35 cellular contexts compared by ENCODE assay signal in genomic region chr18:79707239-79707638, GRCh38.
"Had no signal": no experiment of that assay in that cellular context is flagged by ENCODE, and none has a peak within 500 bp of the region (broad histone marks: within the 10 kb centered on the region; RNA-seq: fewer than 3 reads in every experiment).

No MANE protein-coding gene starts in this region.

- H3K27me3 Mint-ChIP-seq: activated CD4-positive, alpha-beta memory T cell treated with anti-CD3 and anti-CD28 coated beads for 36 hours; activated CD4-positive, alpha-beta T cell treated with anti-CD3 and anti-CD28 coated beads for 36 hours; activated CD4-positive, alpha-beta T cell treated with anti-CD3 and anti-CD28 coated beads, Interleukin-2, amount 10 ng/mL, durations not matched to agents 24 days and 14 days; activated naive CD4-positive, alpha-beta T cell treated with anti-CD3 and anti-CD28 coated beads, Interleukin-2, amount 50 U/mL, for 24 hours; activated naive CD8-positive, alpha-beta T cell treated with anti-CD3 and anti-CD28 coated beads for 36 hours; activated naive CD8-positive, alpha-beta T cell treated with anti-CD3 and anti-CD28 coated beads, Interleukin-2, amount 50 U/mL, for 24 hours; dendritic cell treated with granulocyte-macrophage colony-stimulating factor and Interleukin-4, amounts not matched to agents 40 ng/mL and 50 ng/mL, for 4 days; T-helper 17 cell had no signal

- ATAC-seq: activated CD4-positive, alpha-beta T cell treated with anti-CD3 and anti-CD28 coated beads for 36 hours; activated CD8-positive, alpha-beta T cell treated with anti-CD3 and anti-CD28 coated beads, Interleukin-2, amount 10 ng/mL, durations not matched to agents 7 days and 5 days; activated naive CD8-positive, alpha-beta T cell treated with anti-CD3 and anti-CD28 coated beads, Interleukin-2, amount 50 U/mL, for 24 hours; body of pancreas; foreskin keratinocyte; gastrocnemius medialis; heart left ventricle; T-helper 17 cell had no signal

- H3K4me3 Mint-ChIP-seq: activated CD4-positive, alpha-beta memory T cell treated with anti-CD3 and anti-CD28 coated beads for 36 hours; activated CD4-positive, alpha-beta T cell treated with anti-CD3 and anti-CD28 coated beads for 36 hours; activated CD4-positive, alpha-beta T cell treated with anti-CD3 and anti-CD28 coated beads, Interleukin-2, amount 10 ng/mL, durations not matched to agents 24 days and 14 days; activated CD8-positive, alpha-beta T cell treated with anti-CD3 and anti-CD28 coated beads, Interleukin-2, amount 10 ng/mL, durations not matched to agents 7 days and 5 days; activated naive CD4-positive, alpha-beta T cell treated with anti-CD3 and anti-CD28 coated beads for 36 hours; activated naive CD4-positive, alpha-beta T cell treated with anti-CD3 and anti-CD28 coated beads, Interleukin-2, amount 50 U/mL, for 24 hours; activated naive CD8-positive, alpha-beta T cell treated with anti-CD3 and anti-CD28 coated beads for 36 hours; activated naive CD8-positive, alpha-beta T cell treated with anti-CD3 and anti-CD28 coated beads, Interleukin-2, amount 50 U/mL, for 24 hours; activated T-helper 1 cell treated with anti-CD3 and anti-CD28 coated beads, Interleukin-12 subunit alpha, Interleukin-12 subunit beta, Interleukin-2, Interleukin-4 antibody, amounts not matched to agents 30 ng/mL and 10 ng/mL and 1 ng/mL, durations not matched to agents 14 hours and 24 hours and 36 hours; dendritic cell treated with granulocyte-macrophage colony-stimulating factor and Interleukin-4, amounts not matched to agents 40 ng/mL and 50 ng/mL, for 4 days; T-helper 2 cell treated with Interferon-gamma antibody and Interleukin-4, amounts not matched to agents 5 μg/mL and 100 μg/mL, for 36 hours had no signal

- H3K9me3 ChIP-seq: adrenal gland, body of pancreas, esophagus muscularis mucosa, gastrocnemius medialis, heart left ventricle had no signal

- H3K9me3 Mint-ChIP-seq: activated CD4-positive, alpha-beta memory T cell treated with anti-CD3 and anti-CD28 coated beads for 36 hours; activated CD4-positive, alpha-beta T cell treated with anti-CD3 and anti-CD28 coated beads, Interleukin-2, amount 10 ng/mL, durations not matched to agents 24 days and 14 days; activated naive CD4-positive, alpha-beta T cell treated with anti-CD3 and anti-CD28 coated beads for 36 hours; activated naive CD4-positive, alpha-beta T cell treated with anti-CD3 and anti-CD28 coated beads, Interleukin-2, amount 50 U/mL, for 24 hours; activated naive CD8-positive, alpha-beta T cell treated with anti-CD3 and anti-CD28 coated beads for 36 hours; activated naive CD8-positive, alpha-beta T cell treated with anti-CD3 and anti-CD28 coated beads, Interleukin-2, amount 50 U/mL, for 24 hours; activated T-helper 1 cell treated with anti-CD3 and anti-CD28 coated beads, Interleukin-12 subunit alpha, Interleukin-12 subunit beta, Interleukin-2, Interleukin-4 antibody, amounts not matched to agents 30 ng/mL and 10 ng/mL and 1 ng/mL, durations not matched to agents 14 hours and 24 hours and 36 hours; activated T-helper 2 cell treated with anti-CD3 and anti-CD28 coated beads, Interferon-gamma antibody, Interleukin-2, Interleukin-4, amounts not matched to agents 10 μg/mL and 5 μg/mL and 100 μg/mL, durations not matched to agents 14 hours and 24 hours and 36 hours; dendritic cell treated with granulocyte-macrophage colony-stimulating factor and Interleukin-4, amounts not matched to agents 40 ng/mL and 50 ng/mL, for 4 days; T-helper 2 cell treated with Interferon-gamma antibody and Interleukin-4, amounts not matched to agents 5 μg/mL and 100 μg/mL, for 36 hours had no signal

- H3K27me3 ChIP-seq: adrenal gland, body of pancreas, dorsolateral prefrontal cortex, esophagus muscularis mucosa, foreskin keratinocyte, gastrocnemius medialis, heart left ventricle had no signal

- H3K4me1 ChIP-seq: adrenal gland, body of pancreas, esophagus muscularis mucosa, foreskin keratinocyte, gastrocnemius medialis, heart left ventricle had no signal

- H3K27ac ChIP-seq: adrenal gland, body of pancreas, coronary artery, dorsolateral prefrontal cortex, esophagus muscularis mucosa, foreskin keratinocyte, gastrocnemius medialis, heart left ventricle had no signal

- H3K27ac Mint-ChIP-seq: activated CD4-positive, alpha-beta T cell treated with anti-CD3 and anti-CD28 coated beads for 36 hours; activated CD4-positive, alpha-beta T cell treated with anti-CD3 and anti-CD28 coated beads, Interleukin-2, amount 10 ng/mL, durations not matched to agents 24 days and 14 days; activated CD8-positive, alpha-beta T cell treated with anti-CD3 and anti-CD28 coated beads, Interleukin-2, amount 10 ng/mL, durations not matched to agents 7 days and 5 days; activated naive CD4-positive, alpha-beta T cell treated with anti-CD3 and anti-CD28 coated beads for 36 hours; activated naive CD4-positive, alpha-beta T cell treated with anti-CD3 and anti-CD28 coated beads, Interleukin-2, amount 50 U/mL, for 24 hours; activated naive CD8-positive, alpha-beta T cell treated with anti-CD3 and anti-CD28 coated beads for 36 hours; activated T-helper 1 cell treated with anti-CD3 and anti-CD28 coated beads, Interleukin-12 subunit alpha, Interleukin-12 subunit beta, Interleukin-2, Interleukin-4 antibody, amounts not matched to agents 30 ng/mL and 10 ng/mL and 1 ng/mL, durations not matched to agents 14 hours and 24 hours and 36 hours; dendritic cell treated with granulocyte-macrophage colony-stimulating factor and Interleukin-4, amounts not matched to agents 40 ng/mL and 50 ng/mL, for 4 days; T-helper 17 cell; T-helper 2 cell treated with Interferon-gamma antibody and Interleukin-4, amounts not matched to agents 5 μg/mL and 100 μg/mL, for 36 hours had no signal

- H3K4me3 ChIP-seq: adrenal gland, body of pancreas, coronary artery, dorsolateral prefrontal cortex, esophagus muscularis mucosa, gastrocnemius medialis, heart left ventricle had no signal

- DNase-seq: activated CD4-positive, alpha-beta memory T cell treated with anti-CD3 and anti-CD28 coated beads for 36 hours; activated CD4-positive, alpha-beta T cell treated with anti-CD3 and anti-CD28 coated beads for 36 hours; activated CD4-positive, alpha-beta T cell treated with anti-CD3 and anti-CD28 coated beads, Interleukin-2, amount 10 ng/mL, durations not matched to agents 24 days and 14 days; activated CD4-positive, CD25-positive, alpha-beta regulatory T cell; activated CD4-positive, CD25-positive, alpha-beta regulatory T cell treated with anti-CD3 and anti-CD28 coated beads, Interleukin-2, amount 50 U/mL, for 72 hours; activated CD8-positive, alpha-beta memory T cell treated with anti-CD3 and anti-CD28 coated beads, Interleukin-2, amount 50 U/mL, for 48 hours; activated CD8-positive, alpha-beta T cell treated with anti-CD3 and anti-CD28 coated beads, Interleukin-2, amount 10 ng/mL, durations not matched to agents 7 days and 5 days; activated effector memory CD4-positive, alpha-beta T cell treated with anti-CD3 and anti-CD28 coated beads, Interleukin-2, amount 50 U/mL, for 16 hours; activated naive CD4-positive, alpha-beta T cell treated with anti-CD3 and anti-CD28 coated beads for 36 hours; activated naive CD8-positive, alpha-beta T cell treated with anti-CD3 and anti-CD28 coated beads for 36 hours; activated naive CD8-positive, alpha-beta T cell treated with anti-CD3 and anti-CD28 coated beads, Interleukin-2, amount 50 U/mL, for 24 hours; activated T-cell treated with anti-CD3 and anti-CD28 coated beads for 4 hours; activated T-cell treated with anti-CD3 and anti-CD28 coated beads, Interleukin-2, amount 50 U/mL, for 48 hours; adrenal gland; amygdala; aorta; body of pancreas; caudate nucleus; cerebellar nuclear complex; dorsolateral prefrontal cortex; effector memory CD4-positive, alpha-beta T cell; erythroblast; foreskin keratinocyte; glutamatergic neuron; T-helper 1 cell; T-helper 17 cell had no signal

- H3K4me1 Mint-ChIP-seq: activated CD4-positive, alpha-beta T cell treated with anti-CD3 and anti-CD28 coated beads for 36 hours; activated naive CD8-positive, alpha-beta T cell treated with anti-CD3 and anti-CD28 coated beads for 36 hours had no signal
